18 cellular contexts compared by ENCODE assay signal in genomic region chr9:33782395-33783152, GRCh38. TPM values are rescaled to one million over a fixed set of nuclear protein-coding genes. Genes with fewer than 3 reads are reported as not detected.
A peak's percentile ranks its signal among the peaks of the same experiment; 100 is the strongest.
DNase-seq lines count a peak whose midpoint lies in the region; ATAC-seq and TF ChIP-seq lines count a peak whose summit lies in the region.
"Had no signal": no experiment of that assay in that cellular context is flagged by ENCODE, and none has a peak within 500 bp of the region (broad histone marks: within the 10 kb centered on the region; RNA-seq: fewer than 3 reads in every experiment).

No MANE protein-coding gene starts in this region.

- H3K14ac ChIP-seq in trophoblast cell (ENCODE audit: low read length): no peak overlapping the region

- H2BK120ac ChIP-seq in trophoblast cell (ENCODE audit: insufficient read depth, low read length, poor library complexity): no peak overlapping the region

- H2BK12ac ChIP-seq in trophoblast cell (ENCODE audit: low read length): no peak overlapping the region

- no peaks in the 10 kb centered on the region for H3K9me3 ChIP-seq in breast epithelium
- no peaks in the 10 kb centered on the region; the same call in 1 of the 2 replicates for H3K9me3 ChIP-seq in PC-9 (ENCODE audit: insufficient read depth, low read depth)
- no peaks in the 10 kb centered on the region for H3K9me3 ChIP-seq in upper lobe of right lung
- no peaks in the 10 kb centered on the region for H3K9me3 ChIP-seq in trophoblast cell (ENCODE audit: insufficient read depth, low read depth, low read length)
- H3K9me3 ChIP-seq: pancreas had no signal

- H3K4ac ChIP-seq in trophoblast cell (ENCODE audit: low read depth, low read length): no peak overlapping the region

- intact Hi-C loops in MCF 10A (cut with micrococcal nuclease) (no loop called here), breast epithelium (cut with DNase I; ENCODE audit: low total_unique reads) (loop anchor here (10.0 kb wide), 1 partner anchor 202 kb away; no protein-coding TSS in a partner anchor), PC-9 (cut with micrococcal nuclease; ENCODE audit: unreplicated experiment) (no loop called here), upper lobe of right lung (cut with DNase I) (no loop called here)

- no peaks in the 10 kb centered on the region for H3K9me2 ChIP-seq in PC-9 (ENCODE audit: insufficient read depth)

- H4K12ac ChIP-seq in trophoblast cell (ENCODE audit: low read depth, low read length): no peak overlapping the region

- no CpG with 5 or more reads among the region's 4 CpGs for WGBS in trophoblast cell (ENCODE audit: extremely low coverage, insufficient coverage, insufficient read length)

- H3K4me2 ChIP-seq in PC-9 (no peak overlapping the region), trophoblast cell (ENCODE audit: low read length) (no peak overlapping the region)

- H2BK5ac ChIP-seq in trophoblast cell (ENCODE audit: low read depth, low read length, poor library complexity): no peak overlapping the region

- H2AK5ac ChIP-seq in trophoblast cell (ENCODE audit: low read length): no peak overlapping the region

- no peaks in the 10 kb centered on the region for H3K79me1 ChIP-seq in trophoblast cell (ENCODE audit: low read length)

- H3K36me3 Mint-ChIP-seq in MCF 10A (ENCODE audit: insufficient read depth, unreplicated experiment): no peaks in the 10 kb centered on the region
- H3K36me3 Mint-ChIP-seq: mesothelial cell of epicardium had no signal

- H3K9ac ChIP-seq in trophoblast cell (ENCODE audit: low read length): no peak overlapping the region

- H2AFZ ChIP-seq in PC-9 (no peak overlapping the region), trophoblast cell (ENCODE audit: insufficient read depth, low read length, poor library complexity) (no peak overlapping the region)

- H3K27me3 ChIP-seq in breast epithelium (no peaks in the 10 kb centered on the region), PC-9 (ENCODE audit: insufficient read depth, low read depth) (no peaks in the 10 kb centered on the region), upper lobe of right lung (no peaks in the 10 kb centered on the region), trophoblast cell (ENCODE audit: insufficient read depth, low read length) (no peaks in the 10 kb centered on the region)
- H3K27me3 ChIP-seq: dorsolateral prefrontal cortex, foreskin keratinocyte, pancreas had no signal

- H3F3A ChIP-seq in PC-9 (ENCODE audit: insufficient read depth, low read depth): peaks cover 19% of the 10 kb centered on the region

- H3K27ac ChIP-seq in breast epithelium: no peak overlapping the region
- peak overlapping the region; percentile 20; the same call in 1 of the 2 replicates for H3K27ac ChIP-seq in PC-9
- H3K27ac ChIP-seq in upper lobe of right lung: no peak overlapping the region
- no peak overlapping the region for H3K27ac ChIP-seq in trophoblast cell (ENCODE audit: low read depth, low read length)
- H3K27ac ChIP-seq: dorsolateral prefrontal cortex, foreskin keratinocyte had no signal

- no peak for TF ChIP-seq POLR2A in breast epithelium (IDR thresholded peaks at IDR 0.05)

- TF ChIP-seq CTCF in MCF 10A (IDR thresholded peaks at IDR 0.05; ENCODE audit: unreplicated experiment) (no peak), breast epithelium (IDR thresholded peaks at IDR 0.05) (no peak), PC-9 (conservative IDR thresholded peaks at IDR 0.05) (no peak), upper lobe of right lung (IDR thresholded peaks at IDR 0.05) (no peak)

- H3K79me2 ChIP-seq in PC-9 (ENCODE audit: low read depth) (peaks cover 13% of the 10 kb centered on the region; the same call in 1 of the 2 replicates), trophoblast cell (ENCODE audit: control insufficient read depth, insufficient read depth, low read length, poor library complexity) (no peaks in the 10 kb centered on the region)

- POLR2A ChIA-PET in MCF 10A (lab: Yijun Ruan, JAX): interaction anchor here (0.9 to 2.0 kb wide), 3 partner anchors 9 to 143 kb away, joined by 3 to 4 read pairs (median 4); no protein-coding TSS in a partner anchor
- POLR2A ChIA-PET in PC-9 (lab: Charles Lee; ENCODE audit: unreplicated experiment): interaction anchor here (0.6 kb wide), 1 partner anchor 51 kb away, joined by 4 read pairs; no protein-coding TSS in a partner anchor

- no peak overlapping the region for H3K4me3 ChIP-seq in breast epithelium
- H3K4me3 ChIP-seq in PC-9: no peak overlapping the region
- no peak overlapping the region for H3K4me3 ChIP-seq in upper lobe of right lung
- no peak overlapping the region for H3K4me3 ChIP-seq in trophoblast cell (ENCODE audit: low read depth, low read length)
- H3K4me3 ChIP-seq: dorsolateral prefrontal cortex, pancreas had no signal

- no peak overlapping the region for H3K4me3 Mint-ChIP-seq in MCF 10A (ENCODE audit: unreplicated experiment)
- H3K4me3 Mint-ChIP-seq: mesothelial cell of epicardium had no signal

- H3K9me3 Mint-ChIP-seq in MCF 10A (ENCODE audit: unreplicated experiment): no peaks in the 10 kb centered on the region
- H3K9me3 Mint-ChIP-seq: mesothelial cell of epicardium had no signal

- BruUV-seq in MCF 10A (replicated peaks; lab: Mats Ljungman, UMichigan) (no TSS peak), PC-9 (replicated peaks; lab: Mats Ljungman, UMichigan) (no TSS peak)

- peak overlapping the region; percentile 55 for H3K27ac Mint-ChIP-seq in MCF 10A (ENCODE audit: low read depth, unreplicated experiment)
- H3K27ac Mint-ChIP-seq: mesothelial cell of epicardium had no signal

- peaks cover 37% of the 10 kb centered on the region for H3K4me1 Mint-ChIP-seq in MCF 10A (ENCODE audit: insufficient read depth, unreplicated experiment)

- H4K8ac ChIP-seq in trophoblast cell (ENCODE audit: low read depth, low read length): no peak overlapping the region

- CTCF ChIA-PET in MCF 10A (lab: Yijun Ruan, JAX) (interaction anchor here (0.8 to 2.5 kb wide), 2 partner anchors 45 to 59 kb away, joined by 3 to 7 read pairs; no protein-coding TSS in a partner anchor), PC-9 (lab: Charles Lee) (interaction anchor here (0.6 kb wide), 2 partner anchors 64 to 234 kb away, joined by 3 read pairs; no protein-coding TSS in a partner anchor)

- H3K27me3 Mint-ChIP-seq in MCF 10A (ENCODE audit: insufficient read depth, unreplicated experiment): peaks cover 16% of the 10 kb centered on the region

- H3K36me3 ChIP-seq in breast epithelium (no peaks in the 10 kb centered on the region), PC-9 (ENCODE audit: low read depth) (no peaks in the 10 kb centered on the region), upper lobe of right lung (no peaks in the 10 kb centered on the region), trophoblast cell (ENCODE audit: control insufficient read depth in 1 of 2, insufficient read depth in 2 of 2, low read length in 2 of 2) (no peaks in the 10 kb centered on the region)
- H3K36me3 ChIP-seq: pancreas had no signal

- no peak overlapping the region for H3K23ac ChIP-seq in trophoblast cell (ENCODE audit: low read length)

- H3K4me1 ChIP-seq in breast epithelium (no peaks in the 10 kb centered on the region), PC-9 (replicated peaks; ENCODE audit: insufficient read depth) (peaks cover 42% of the 10 kb centered on the region), upper lobe of right lung (peaks cover 2% of the 10 kb centered on the region), trophoblast cell (ENCODE audit: control insufficient read depth in 1 of 2, insufficient read depth in 2 of 2, low read length in 2 of 2) (no peaks in the 10 kb centered on the region)

- DNase-seq in MCF 10A (ENCODE audit: unreplicated experiment) (peak; percentile 45), breast epithelium (ENCODE audit: low spot score in 2 of 2) (no peak), PC-9 (no peak), fibroblast of gingiva (ENCODE audit: low read depth) (peak; percentile 68), upper lobe of right lung (no peak), cerebellum (ENCODE audit: low spot score) (no peak), trophoblast cell (no peak)
- no peak for DNase-seq in stimulated activated naive CD8-positive, alpha-beta T cell treated with anti-CD3 and anti-CD28 coated beads, Interleukin-15, Interleukin-2, amounts not matched to agents 100 U/mL and 50 U/mL, for 24 hours
- DNase-seq: activated CD4-positive, CD25-positive, alpha-beta regulatory T cell treated with anti-CD3 and anti-CD28 coated beads, Interleukin-2, amount 50 U/mL, for 72 hours; activated T-cell treated with anti-CD3 and anti-CD28 coated beads for 4 hours; dorsolateral prefrontal cortex; foreskin keratinocyte; MM.1S; pancreas; stimulated activated CD4-positive, alpha-beta T cell treated with anti-CD3 and anti-CD28 coated beads, Interleukin-15, amount 100 ng/mL, for 24 hours had no signal

- H4K91ac ChIP-seq in trophoblast cell (ENCODE audit: low read depth, low read length): no peak overlapping the region

- H4K20me1 ChIP-seq in PC-9 (ENCODE audit: insufficient read depth): no peaks in the 10 kb centered on the region

- no peak overlapping the region for H3K18ac ChIP-seq in trophoblast cell (ENCODE audit: low read length)

- peak; percentile 37 for ATAC-seq in upper lobe of right lung
- ATAC-seq in stimulated activated naive CD8-positive, alpha-beta T cell treated with anti-CD3 and anti-CD28 coated beads, Interleukin-15, Interleukin-2, amounts not matched to agents 100 U/mL and 50 U/mL, for 24 hours: no peak
- ATAC-seq: foreskin keratinocyte, Panc1, pancreas had no signal

RNA-seq across cellular contexts. Expression of gene PRSS3, which starts 12.8 kb away (rescaled TPM):
- total RNA-seq in MCF 10A (2022) (0.74 and 1.4 TPM in 2 replicates), breast epithelium (under 1 TPM in 1 of 3 donors, not detected in 2; 0.33 TPM), PC-9 (2021) (1.0 and 1.6 TPM in 2 replicates), upper lobe of right lung (not detected), cerebellum (5.2 TPM)
- polyA plus RNA-seq in trophoblast cell (2013): not detected in 2 replicates
- total RNA-seq: mesothelial cell of epicardium; T-helper 1 cell treated with Interleukin-12 subunit alpha and Interleukin-12 subunit beta and Interleukin-4 antibody, amounts not matched to agents 30 ng/mL and 1 ng/mL, for 36 hours had no signal

RNA-seq across cellular contexts. Expression of gene UBE2R2, which starts 34.4 kb away (rescaled TPM):
- total RNA-seq in MCF 10A (2022) (33.8 and 41.6 TPM in 2 replicates), breast epithelium (10 to 100 TPM; 21.2 to 35.0 (median 22.6) TPM), PC-9 (2021) (37.5 and 38.9 TPM in 2 replicates), upper lobe of right lung (36.7 TPM), cerebellum (27.2 TPM)
- polyA plus RNA-seq in trophoblast cell (2013): 55.1 and 56.2 TPM in 2 replicates

Comparison
In these comparisons a context has a peak if more than half of its experiments do, and no peak if none do; other contexts are left out.
1. DNase-seq: peak in MCF 10A (single experiment) and fibroblast of gingiva (single experiment); none in breast epithelium (0 of 2), PC-9 (0 of 2), upper lobe of right lung (single experiment), cerebellum (single experiment), stimulated activated naive CD8-positive, alpha-beta T cell treated with anti-CD3 and anti-CD28 coated beads, Interleukin-15, Interleukin-2, amounts not matched to agents 100 U/mL and 50 U/mL, for 24 hours (single experiment) and trophoblast cell (0 of 2).